Comparison of ENCODE assay signal across 10 cellular contexts in the genomic region with DNA sequence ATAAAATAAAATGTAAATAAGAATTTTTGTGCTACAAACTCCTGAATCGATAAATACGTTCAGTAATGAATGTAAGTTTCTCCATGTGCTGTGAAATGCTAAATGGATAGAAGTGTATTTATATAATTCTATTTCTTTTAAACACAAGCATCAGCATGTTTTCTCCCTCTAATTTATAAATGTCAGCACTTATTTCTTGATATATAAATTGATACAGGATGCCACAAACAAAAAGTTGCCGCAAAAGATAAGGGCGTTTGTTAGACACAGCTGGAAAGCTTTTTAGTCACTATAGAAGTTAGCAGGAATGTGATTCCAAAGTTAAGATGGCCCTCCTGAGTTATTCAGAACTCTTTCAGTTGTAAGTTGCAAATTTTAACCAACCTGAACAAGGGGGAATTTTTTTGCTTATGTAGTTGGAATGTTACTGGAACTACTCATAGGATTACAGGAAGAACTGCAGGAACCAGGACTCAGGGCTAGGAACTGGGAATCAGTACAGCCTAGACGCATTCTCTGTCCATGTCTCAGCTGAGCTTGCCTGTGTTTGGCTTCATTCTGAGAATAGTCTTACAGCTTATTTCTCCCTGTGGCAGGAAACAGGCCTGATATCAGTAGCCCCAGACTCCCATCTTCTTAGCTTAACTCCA.
DNase-seq lines count a peak whose midpoint lies in the region; ATAC-seq, FAIRE-seq and TF ChIP-seq lines count a peak whose summit lies in the region.
"Had no signal": no experiment of that assay in that cellular context is flagged by ENCODE, and none has a peak within 500 bp of the region (broad histone marks: within the 10 kb centered on the region; RNA-seq: fewer than 3 reads in every experiment).

No MANE protein-coding gene starts in this region.

- no peak overlapping the region for H3K4me3 Mint-ChIP-seq in endodermal cell
- no peak overlapping the region for H3K4me3 Mint-ChIP-seq in mesothelial cell of epicardium
- no peak overlapping the region for H3K4me3 Mint-ChIP-seq in activated naive CD8-positive, alpha-beta T cell treated with anti-CD3 and anti-CD28 coated beads for 36 hours

- peaks cover 17% of the 10 kb centered on the region for H3K4me1 Mint-ChIP-seq in endodermal cell
- peaks cover 43% of the 10 kb centered on the region for H3K4me1 Mint-ChIP-seq in mesothelial cell of epicardium
- no peaks in the 10 kb centered on the region for H3K4me1 Mint-ChIP-seq in activated naive CD8-positive, alpha-beta T cell treated with anti-CD3 and anti-CD28 coated beads for 36 hours

- TF ChIP-seq CTCF in endodermal cell (conservative IDR thresholded peaks at IDR 0.05) (no peak), mesothelial cell of epicardium (IDR thresholded peaks at IDR 0.05; ENCODE audit: unreplicated experiment) (no peak), GM13977 (IDR thresholded peaks at IDR 0.05; ENCODE audit: extremely low read depth, insufficient read depth, missing control alignments) (no peak)

- H3K9me3 Mint-ChIP-seq in endodermal cell (no peaks in the 10 kb centered on the region), mesothelial cell of epicardium (no peaks in the 10 kb centered on the region)
- H3K9me3 Mint-ChIP-seq in activated naive CD8-positive, alpha-beta T cell treated with anti-CD3 and anti-CD28 coated beads for 36 hours = no peaks in the 10 kb centered on the region

- no peaks in the 10 kb centered on the region for H3K36me3 ChIP-seq in endodermal cell (ENCODE audit: control insufficient read depth, insufficient read depth, low read length)

- in situ Hi-C loops in GM13977 (cut with MboI; ENCODE audit: low pct_unique_long_range_greater_than_20kb, low sequenced_read_pairs, unreplicated experiment) = no loop called here

- H3K36me3 Mint-ChIP-seq in endodermal cell (ENCODE audit: low read depth) = no peaks in the 10 kb centered on the region
- H3K36me3 Mint-ChIP-seq in mesothelial cell of epicardium = no peaks in the 10 kb centered on the region
- peaks cover 3% of the 10 kb centered on the region for H3K36me3 Mint-ChIP-seq in activated naive CD8-positive, alpha-beta T cell treated with anti-CD3 and anti-CD28 coated beads for 36 hours

- H3K4me1 ChIP-seq in endodermal cell (ENCODE audit: control insufficient read depth, insufficient read depth, low read length) = peaks cover 7% of the 10 kb centered on the region

- no peaks in the 10 kb centered on the region for H3K9me3 ChIP-seq in endodermal cell (ENCODE audit: control insufficient read depth, low read length)

- no peak overlapping the region for H3K4me3 ChIP-seq in endodermal cell (ENCODE audit: low read length)

- H3K27ac ChIP-seq in endodermal cell (ENCODE audit: low read depth, low read length) = peak overlapping the region; percentile 1

- peak overlapping the region; percentile 85 for H3K27ac Mint-ChIP-seq in endodermal cell
- H3K27ac Mint-ChIP-seq in mesothelial cell of epicardium = peak overlapping the region; percentile 80
- no peak overlapping the region for H3K27ac Mint-ChIP-seq in activated naive CD8-positive, alpha-beta T cell treated with anti-CD3 and anti-CD28 coated beads for 36 hours

- no peak for FAIRE-seq in urothelium cell line (lab: Jason Lieb, UNC)

- no peak for ATAC-seq in HG03521 (IDR thresholded peaks at IDR 0.05; ENCODE audit: unreplicated experiment)

- 71 to 79% methylated on average over 3 to 5 of the region's 5 CpGs for WGBS in endodermal cell (ENCODE audit: insufficient coverage in 1 of 2, insufficient read length in 1 of 2), 2 experiments

- DNase-seq in NCI-H146 (lab: John Stamatoyannopoulos, UW) (peak; percentile 29), NCI-H146 treated with DMSO at 0.1 percent for 48 hours (lab: John Stamatoyannopoulos, UW; ENCODE audit: unreplicated experiment) (no peak), endodermal cell (no peak), mesothelial cell of epicardium (ENCODE audit: low spot score in 2 of 2, unreplicated experiment in 2 of 2) (no peak), urothelium cell line (ENCODE audit: low spot score) (peak; percentile 29), GM13977 (ENCODE audit: low spot score) (no peak)
- DNase-seq in activated naive CD8-positive, alpha-beta T cell treated with anti-CD3 and anti-CD28 coated beads for 36 hours = no peak
- DNase-seq: activated CD4-positive, alpha-beta T cell treated with anti-CD3 and anti-CD28 coated beads, Interleukin-2, amount 50 U/mL, for 4 hours; effector memory CD4-positive, alpha-beta T cell had no signal

- no peaks in the 10 kb centered on the region for H3K27me3 Mint-ChIP-seq in endodermal cell (ENCODE audit: insufficient read depth)
- H3K27me3 Mint-ChIP-seq in mesothelial cell of epicardium (ENCODE audit: low read depth) = no peaks in the 10 kb centered on the region
- H3K27me3 Mint-ChIP-seq in activated naive CD8-positive, alpha-beta T cell treated with anti-CD3 and anti-CD28 coated beads for 36 hours = no peaks in the 10 kb centered on the region

- no peaks in the 10 kb centered on the region for H3K27me3 ChIP-seq in endodermal cell (ENCODE audit: control insufficient read depth, insufficient read depth, low read length, poor library complexity, severe bottlenecking)

- no peak overlapping the region for H3K9ac ChIP-seq in endodermal cell (ENCODE audit: extremely low read depth, low read length, poor library complexity, severe bottlenecking)

Comparison
In these comparisons a context has a peak if more than half of its experiments do, and no peak if none do; other contexts are left out.
1. DNase-seq: peak in NCI-H146 (single experiment) and urothelium cell line (single experiment); none in NCI-H146 treated with DMSO at 0.1 percent for 48 hours (single experiment), endodermal cell (single experiment), mesothelial cell of epicardium (0 of 2), activated naive CD8-positive, alpha-beta T cell treated with anti-CD3 and anti-CD28 coated beads for 36 hours (single experiment) and GM13977 (single experiment).